1 cellular context compared by ENCODE assay signal in the genomic region with DNA sequence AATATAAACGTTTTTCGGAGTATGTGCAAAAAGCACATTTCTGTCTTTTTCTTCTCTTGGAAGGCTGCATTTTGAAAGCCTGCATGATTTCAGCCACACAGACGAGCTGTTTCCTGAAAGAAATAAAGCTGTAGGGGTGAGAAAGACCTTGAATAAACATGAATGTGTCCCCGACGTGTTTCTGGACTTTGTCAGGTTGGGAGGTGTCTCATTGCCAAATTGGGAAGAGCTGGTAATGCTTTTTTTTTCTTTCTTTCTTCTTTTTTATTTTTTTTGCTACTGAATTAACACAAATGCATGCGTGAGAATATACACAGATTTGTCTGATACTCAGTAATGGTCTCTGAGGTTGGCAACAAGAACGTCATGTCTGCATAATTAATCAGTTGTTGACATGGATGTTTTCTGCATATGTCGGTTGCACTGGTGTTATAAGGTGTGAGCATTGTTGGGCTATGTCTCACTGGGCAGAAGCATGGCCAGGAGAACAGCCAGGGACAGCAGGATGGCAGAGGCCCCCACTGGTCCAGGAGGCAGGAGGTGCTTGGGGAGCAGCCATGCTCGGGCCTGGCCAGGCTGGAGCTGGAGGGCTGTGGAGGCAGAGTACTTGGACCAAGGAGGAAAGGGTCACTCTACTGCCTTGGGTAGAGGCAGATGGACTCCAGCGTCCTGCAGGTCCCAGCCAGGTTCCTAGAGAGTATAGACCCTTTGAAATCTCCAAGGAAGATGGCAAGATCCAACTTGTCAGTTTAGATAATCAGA.
TF ChIP-seq lines count a peak whose summit lies in the region.

No MANE protein-coding gene starts in this region.

TF ChIP-seq in H1, 55 proteins besides CTCF, POLR2A, EP300 and RAD21:
- TF ChIP-seq CEBPB (IDR thresholded peaks at IDR 0.05; ENCODE audit: low read depth, low read length) (no peak), SIRT6 (IDR thresholded peaks at IDR 0.05; ENCODE audit: low read length) (no peak), KDM5A (IDR thresholded peaks at IDR 0.05; ENCODE audit: low read length) (no peak), SAP30 (IDR thresholded peaks at IDR 0.05; ENCODE audit: insufficient read depth, insufficient replicate concordance, low read length) (no peak), CREB1 (IDR thresholded peaks at IDR 0.05) (no peak), RBBP5 (IDR thresholded peaks at IDR 0.05; ENCODE audit: borderline replicate concordance, low read depth, low read length) (no peak), MAX (IDR thresholded peaks at IDR 0.05) (no peak), SP4 (IDR thresholded peaks at IDR 0.05; ENCODE audit: low read length) (no peak), CBX8 (IDR thresholded peaks at IDR 0.05; ENCODE audit: borderline replicate concordance, low read depth, low read length) (no peak), EZH2 (IDR thresholded peaks at IDR 0.05; ENCODE audit: low read depth, low read length, severe bottlenecking) (no peak), JUND (IDR thresholded peaks at IDR 0.05; ENCODE audit: low read length) (no peak), USF2 (IDR thresholded peaks at IDR 0.05; ENCODE audit: low read length) (no peak), SRF (IDR thresholded peaks at IDR 0.05; ENCODE audit: low read depth, low read length) (no peak), PHF8 (conservative IDR thresholded peaks at IDR 0.05; ENCODE audit: low read depth, low read length) (no peak), POU5F1 (IDR thresholded peaks at IDR 0.05; ENCODE audit: low read depth, low read length) (no peak), CHD1 (IDR thresholded peaks at IDR 0.05; ENCODE audit: low read depth, low read length) (no peak), POLR2AphosphoS5 (IDR thresholded peaks at IDR 0.05; ENCODE audit: low read depth, low read length) (no peak), SUZ12 (IDR thresholded peaks at IDR 0.05; ENCODE audit: low read length) (no peak)
